21 cellular contexts compared by ENCODE assay signal in genomic region chr3:99634881-99635280, GRCh38. TPM values are rescaled to one million over a fixed set of nuclear protein-coding genes. Genes with fewer than 3 reads are reported as not detected.
DNase-seq lines count a peak whose midpoint lies in the region; ATAC-seq, FAIRE-seq and TF ChIP-seq lines count a peak whose summit lies in the region.
"Had no signal": no experiment of that assay in that cellular context is flagged by ENCODE, and none has a peak within 500 bp of the region (broad histone marks: within the 10 kb centered on the region; RNA-seq: fewer than 3 reads in every experiment).

No MANE protein-coding gene starts in this region.

- DNase-seq in ELR (ENCODE audit: low read depth) (peak; percentile 66), M059J (ENCODE audit: low read depth) (peak; percentile 67), chondrocyte (ENCODE audit: low spot score) (no peak), neuronal stem cell (ENCODE audit: low spot score) (no peak), GM19239 (ENCODE audit: insufficient read length, low spot score) (no peak)
- DNase-seq in activated CD4-positive, alpha-beta T cell treated with anti-CD3 and anti-CD28 coated beads for 1 hour = no peak
- DNase-seq in activated CD4-positive, alpha-beta T cell treated with anti-CD3 and anti-CD28 coated beads for 48 hours = no peak
- DNase-seq: ACHN, AML-193, COR-L47, DMS153, KBM-7, NCI-H1048, NCI-H146, NCI-H2081 treated with DMSO at 0.1 percent for 48 hours, NCI-H510A treated with DMSO at 0.1 percent for 48 hours, NCI-H82, Right ventricle myocardium superior had no signal

- H3K4me1 ChIP-seq in neuronal stem cell (ENCODE audit: control insufficient read depth in 2 of 2, insufficient read depth in 1 of 2, low read depth in 1 of 2, low read length in 2 of 2) = peaks cover 6 to 7% of the 10 kb centered on the region in 2 donors

- H2BK120ac ChIP-seq in neuronal stem cell (ENCODE audit: low read depth, low read length) = peak overlapping the region; percentile 27

- H2BK12ac ChIP-seq in neuronal stem cell (ENCODE audit: low read length) = no peak overlapping the region

- no peaks in the 10 kb centered on the region for H3K9me3 Mint-ChIP-seq in chondrocyte (ENCODE audit: low read depth)

- H3K9me3 ChIP-seq in neuronal stem cell (replicated peaks in 1 of 2; ENCODE audit: control insufficient read depth in 2 of 2, insufficient read depth in 1 of 2, low read depth in 1 of 2, low read length in 2 of 2) = no peaks in the 10 kb centered on the region

- no peak overlapping the region for H3K9ac ChIP-seq in neuronal stem cell (ENCODE audit: low read depth, low read length, poor library complexity)

- H3K18ac ChIP-seq in neuronal stem cell (ENCODE audit: low read length) = no peak overlapping the region

- H3K4ac ChIP-seq in neuronal stem cell (ENCODE audit: low read length) = no peak overlapping the region

- FAIRE-seq in GM19239 (lab: Jason Lieb, UNC) = no peak

- no peak overlapping the region for H3K23ac ChIP-seq in neuronal stem cell (ENCODE audit: low read depth, low read length, poor library complexity)

- H3K27ac Mint-ChIP-seq in chondrocyte (ENCODE audit: unreplicated experiment) = peak overlapping the region; percentile 66

- no peak overlapping the region for H3K27ac ChIP-seq in neuronal stem cell (replicated peaks; ENCODE audit: low read length)
- H3K27ac ChIP-seq: SK-N-MC had no signal

- WGBS in neuronal stem cell (ENCODE audit: extremely low coverage in 2 of 2, insufficient read length in 2 of 2, insufficient replicate concordance in 1 of 2), 2 donors = no CpG with 5 or more reads among the region's 1 CpG

- no peak overlapping the region for H3K4me3 Mint-ChIP-seq in chondrocyte (ENCODE audit: unreplicated experiment)

- H4K8ac ChIP-seq in neuronal stem cell (ENCODE audit: low read depth, low read length) = no peak overlapping the region

- H3K14ac ChIP-seq in neuronal stem cell (ENCODE audit: low read length) = no peak overlapping the region

- H2BK15ac ChIP-seq in neuronal stem cell (ENCODE audit: low read length) = no peak overlapping the region

- H3K36me3 Mint-ChIP-seq in chondrocyte (ENCODE audit: low read depth) = peaks cover 15% of the 10 kb centered on the region

- no peak overlapping the region for H4K91ac ChIP-seq in neuronal stem cell (ENCODE audit: low read depth, low read length, poor library complexity)

- no peak overlapping the region for H3K4me2 ChIP-seq in neuronal stem cell (ENCODE audit: insufficient read depth, low read length, poor library complexity, severe bottlenecking)

- H3K27me3 ChIP-seq in neuronal stem cell (ENCODE audit: control insufficient read depth in 3 of 3, insufficient read depth in 3 of 3, low read depth in 1 of 3, low read length in 3 of 3) = peaks cover 0 to 26% (median 11%) of the 10 kb centered on the region in 3 experiments

- H3K27me3 Mint-ChIP-seq in chondrocyte (ENCODE audit: low read depth) = no peaks in the 10 kb centered on the region

- H2AK5ac ChIP-seq in neuronal stem cell (ENCODE audit: low read depth, low read length) = no peak overlapping the region

- no peaks in the 10 kb centered on the region for H3K79me1 ChIP-seq in neuronal stem cell (ENCODE audit: low read depth, low read length)

- no peaks in the 10 kb centered on the region for H3K36me3 ChIP-seq in neuronal stem cell (replicated peaks in 1 of 2; ENCODE audit: control insufficient read depth in 2 of 2, insufficient read depth in 2 of 2, low read length in 2 of 2)

- H3K4me3 ChIP-seq in neuronal stem cell (ENCODE audit: low read length in 2 of 2) = no peak overlapping the region
- H3K4me3 ChIP-seq: SK-N-MC had no signal

- no peak overlapping the region for H2AFZ ChIP-seq in neuronal stem cell (ENCODE audit: low read length)

- no peak overlapping the region for H2BK5ac ChIP-seq in neuronal stem cell (ENCODE audit: low read length)

- no peak for ATAC-seq in GM19455 (IDR thresholded peaks at IDR 0.05; ENCODE audit: unreplicated experiment)

- peaks cover 38% of the 10 kb centered on the region for H3K4me1 Mint-ChIP-seq in chondrocyte (ENCODE audit: low read depth)

- no peak for TF ChIP-seq CTCF in chondrocyte (IDR thresholded peaks at IDR 0.05)

RNA-seq across cellular contexts. Expression of gene COL8A1, which starts 3.5 kb away (rescaled TPM):
- total RNA-seq in M059J (2014; rRNA removed; shearing (Covaris generic)) = 225 and 349 TPM in 2 replicates
- 2,310 to 3,570 TPM (median 2,343 TPM) in 3 replicates for total RNA-seq in chondrocyte
- polyA plus RNA-seq in neuronal stem cell (2013, experiment 1 of 2) = 0.10 TPM
- 0.07 TPM for polyA plus RNA-seq in neuronal stem cell (2013, experiment 2 of 2)
- polyA plus RNA-seq: CD14-positive monocyte had no signal

Comparison
In these comparisons a context has a peak if more than half of its experiments do, and no peak if none do; other contexts are left out.
1. DNase-seq: peak in ELR (single experiment) and M059J (single experiment); none in chondrocyte (single experiment), neuronal stem cell (single experiment), activated CD4-positive, alpha-beta T cell treated with anti-CD3 and anti-CD28 coated beads for 1 hour (single experiment), GM19239 (single experiment) and activated CD4-positive, alpha-beta T cell treated with anti-CD3 and anti-CD28 coated beads for 48 hours (single experiment).